In the genomic region with DNA sequence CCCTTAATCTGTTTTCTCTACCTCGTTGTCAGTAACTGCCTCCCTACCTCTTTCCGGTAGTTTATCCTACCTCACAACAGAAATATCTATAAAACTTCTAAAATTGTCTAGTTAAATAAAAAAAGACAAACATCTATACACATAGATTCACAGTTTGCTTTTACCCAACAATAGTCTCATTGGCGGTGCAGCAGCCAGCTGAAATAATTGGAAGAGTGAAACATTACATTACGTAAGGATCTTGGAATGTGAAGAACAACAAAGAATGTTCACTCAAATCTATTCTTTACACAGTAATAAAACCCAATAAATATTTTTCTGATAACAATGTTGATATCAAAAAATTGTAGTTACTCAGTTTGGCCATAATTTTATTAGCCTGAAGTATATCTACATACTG, we compare ENCODE assay signal across 25 cellular contexts.
DNase-seq lines count a peak whose midpoint lies in the region; TF ChIP-seq lines count a peak whose summit lies in the region.
"Had no signal": no experiment of that assay in that cellular context is flagged by ENCODE, and none has a peak within 500 bp of the region (broad histone marks: within the 10 kb centered on the region; RNA-seq: fewer than 3 reads in every experiment).

No MANE protein-coding gene starts in this region.

- H3K36me3 Mint-ChIP-seq in chondrocyte (ENCODE audit: low read depth) = no peaks in the 10 kb centered on the region
- no peaks in the 10 kb centered on the region for H3K36me3 Mint-ChIP-seq in activated naive CD4-positive, alpha-beta T cell treated with anti-CD3 and anti-CD28 coated beads, Interleukin-2, amount 10 ng/mL, durations not matched to agents 7 days and 5 days
- H3K36me3 Mint-ChIP-seq: activated naive CD8-positive, alpha-beta T cell treated with anti-CD3 and anti-CD28 coated beads, Interleukin-2, amount 10 ng/mL, durations not matched to agents 7 days and 5 days; memory B cell; naive thymus-derived CD8-positive, alpha-beta T cell; stimulated activated effector memory CD8-positive, alpha-beta T cell treated with anti-CD3 and anti-CD28 coated beads, Interleukin-12 subunit alpha, Interleukin-12 subunit beta, amount 100 ng/mL, for 72 hours had no signal

- CTCF ChIA-PET in activated naive CD4-positive, alpha-beta T cell treated with anti-CD3 and anti-CD28 coated beads, Interleukin-2, amount 10 ng/mL, durations not matched to agents 7 days and 5 days (lab: Charles Lee) = no interaction called here

- peak; percentile 15 for DNase-seq in LNCaP clone FGC (ENCODE audit: low read depth)
- DNase-seq in chondrocyte (ENCODE audit: low spot score) = no peak
- peak; percentile 19 for DNase-seq in left kidney (ENCODE audit: low read depth, low spot score)
- peak; percentile 36 for DNase-seq in smooth muscle cell of the brain vasculature (ENCODE audit: low read depth, low spot score)
- DNase-seq in inferior parietal cortex (ENCODE audit: extremely low spot score) = no peak
- DNase-seq in stimulated activated CD4-positive, alpha-beta T cell treated with anti-CD3 and anti-CD28 coated beads, Interleukin-12 subunit alpha, Interleukin-12 subunit beta, amount 100 ng/mL, for 4 hours = no peak
- no peak for DNase-seq in activated naive CD4-positive, alpha-beta T cell treated with anti-CD3 and anti-CD28 coated beads, Interleukin-2, amount 10 ng/mL, durations not matched to agents 7 days and 5 days
- DNase-seq: activated CD4-positive, alpha-beta T cell treated with anti-CD3 and anti-CD28 coated beads, Interleukin-2, amount 50 U/mL, for 1 hour; activated naive CD8-positive, alpha-beta T cell treated with anti-CD3 and anti-CD28 coated beads, Interleukin-2, amount 10 ng/mL, durations not matched to agents 7 days and 5 days; AML-193; DMS79; dorsolateral prefrontal cortex; KBM-7; MV-4-11; naive thymus-derived CD8-positive, alpha-beta T cell; NCI-H2171 treated with DMSO at 0.1 percent for 48 hours; NCI-H524 treated with DMSO at 0.1 percent for 48 hours; stimulated activated CD4-positive, alpha-beta T cell treated with anti-CD3 and anti-CD28 coated beads, Interleukin-1b, Interleukin-23, amount 100 ng/mL, for 48 hours; testis; WERI-Rb-1 had no signal

- no peak for TF ChIP-seq CTCF in LNCaP clone FGC (IDR thresholded peaks at IDR 0.05; ENCODE audit: control insufficient read depth, extremely low read depth, insufficient read depth)
- no peak for TF ChIP-seq CTCF in chondrocyte (IDR thresholded peaks at IDR 0.05)

- no peak overlapping the region for H3K4me3 Mint-ChIP-seq in chondrocyte (ENCODE audit: unreplicated experiment)
- H3K4me3 Mint-ChIP-seq in activated naive CD4-positive, alpha-beta T cell treated with anti-CD3 and anti-CD28 coated beads, Interleukin-2, amount 10 ng/mL, durations not matched to agents 7 days and 5 days = no peak overlapping the region
- H3K4me3 Mint-ChIP-seq: activated naive CD8-positive, alpha-beta T cell treated with anti-CD3 and anti-CD28 coated beads, Interleukin-2, amount 10 ng/mL, durations not matched to agents 7 days and 5 days; activated T-helper 17 cell treated with anti-CD3 and anti-CD28 coated beads, Interleukin-2, amount 50 U/mL, for 72 hours; memory B cell; naive thymus-derived CD8-positive, alpha-beta T cell; stimulated activated effector memory CD8-positive, alpha-beta T cell treated with anti-CD3 and anti-CD28 coated beads, Interleukin-12 subunit alpha, Interleukin-12 subunit beta, amount 100 ng/mL, for 72 hours had no signal

- no peak overlapping the region for H3K4me3 ChIP-seq in LNCaP clone FGC (ENCODE audit: low read depth, low read length)
- H3K4me3 ChIP-seq: cardiac muscle cell, dorsolateral prefrontal cortex, GM12878, testis had no signal

- peak overlapping the region; percentile 60 for H3K27ac Mint-ChIP-seq in chondrocyte (ENCODE audit: unreplicated experiment)
- H3K27ac Mint-ChIP-seq in activated naive CD4-positive, alpha-beta T cell treated with anti-CD3 and anti-CD28 coated beads, Interleukin-2, amount 10 ng/mL, durations not matched to agents 7 days and 5 days = no peak overlapping the region
- H3K27ac Mint-ChIP-seq: activated naive CD8-positive, alpha-beta T cell treated with anti-CD3 and anti-CD28 coated beads, Interleukin-2, amount 10 ng/mL, durations not matched to agents 7 days and 5 days; activated T-helper 17 cell treated with anti-CD3 and anti-CD28 coated beads, Interleukin-2, amount 50 U/mL, for 72 hours; memory B cell; naive thymus-derived CD8-positive, alpha-beta T cell; stimulated activated effector memory CD8-positive, alpha-beta T cell treated with anti-CD3 and anti-CD28 coated beads, Interleukin-12 subunit alpha, Interleukin-12 subunit beta, amount 100 ng/mL, for 72 hours had no signal

- no peaks in the 10 kb centered on the region for H3K27me3 Mint-ChIP-seq in chondrocyte (ENCODE audit: low read depth)
- H3K27me3 Mint-ChIP-seq in activated naive CD4-positive, alpha-beta T cell treated with anti-CD3 and anti-CD28 coated beads, Interleukin-2, amount 10 ng/mL, durations not matched to agents 7 days and 5 days = no peaks in the 10 kb centered on the region
- H3K27me3 Mint-ChIP-seq: activated naive CD8-positive, alpha-beta T cell treated with anti-CD3 and anti-CD28 coated beads, Interleukin-2, amount 10 ng/mL, durations not matched to agents 7 days and 5 days; activated T-helper 17 cell treated with anti-CD3 and anti-CD28 coated beads, Interleukin-2, amount 50 U/mL, for 72 hours; memory B cell; naive thymus-derived CD8-positive, alpha-beta T cell had no signal

- H3K9me3 Mint-ChIP-seq in chondrocyte (ENCODE audit: low read depth) = peaks cover 9% of the 10 kb centered on the region
- no peaks in the 10 kb centered on the region for H3K9me3 Mint-ChIP-seq in activated naive CD4-positive, alpha-beta T cell treated with anti-CD3 and anti-CD28 coated beads, Interleukin-2, amount 10 ng/mL, durations not matched to agents 7 days and 5 days
- H3K9me3 Mint-ChIP-seq: activated naive CD8-positive, alpha-beta T cell treated with anti-CD3 and anti-CD28 coated beads, Interleukin-2, amount 10 ng/mL, durations not matched to agents 7 days and 5 days had no signal

- H3K4me1 Mint-ChIP-seq in chondrocyte (ENCODE audit: low read depth) = peaks cover 38% of the 10 kb centered on the region
- no peaks in the 10 kb centered on the region for H3K4me1 Mint-ChIP-seq in activated naive CD4-positive, alpha-beta T cell treated with anti-CD3 and anti-CD28 coated beads, Interleukin-2, amount 10 ng/mL, durations not matched to agents 7 days and 5 days
- H3K4me1 Mint-ChIP-seq: activated naive CD8-positive, alpha-beta T cell treated with anti-CD3 and anti-CD28 coated beads, Interleukin-2, amount 10 ng/mL, durations not matched to agents 7 days and 5 days; activated T-helper 17 cell treated with anti-CD3 and anti-CD28 coated beads, Interleukin-2, amount 50 U/mL, for 72 hours; memory B cell; stimulated activated effector memory CD8-positive, alpha-beta T cell treated with anti-CD3 and anti-CD28 coated beads, Interleukin-12 subunit alpha, Interleukin-12 subunit beta, amount 100 ng/mL, for 72 hours had no signal

Comparison
In these comparisons a context has a peak if more than half of its experiments do, and no peak if none do; other contexts are left out.
1. DNase-seq: peak in LNCaP clone FGC (single experiment), left kidney (single experiment) and smooth muscle cell of the brain vasculature (single experiment); none in chondrocyte (single experiment), inferior parietal cortex (single experiment), stimulated activated CD4-positive, alpha-beta T cell treated with anti-CD3 and anti-CD28 coated beads, Interleukin-12 subunit alpha, Interleukin-12 subunit beta, amount 100 ng/mL, for 4 hours (single experiment) and activated naive CD4-positive, alpha-beta T cell treated with anti-CD3 and anti-CD28 coated beads, Interleukin-2, amount 10 ng/mL, durations not matched to agents 7 days and 5 days (single experiment).